1 cellular context compared by ENCODE assay signal in genomic region chr6:89792881-89793280, GRCh38.
TF ChIP-seq lines count a peak whose summit lies in the region.

No MANE protein-coding gene starts in this region.

TF ChIP-seq in HepG2, 621 proteins besides CTCF, POLR2A, EP300 and RAD21 (continued from another document):
- no peak for TF ChIP-seq ARID5B (CRISPR knock-in tag; IDR thresholded peaks at IDR 0.05)
- TF ChIP-seq ZNF34 (CRISPR knock-in tag; IDR thresholded peaks at IDR 0.05; ENCODE audit: borderline replicate concordance), result no peak
- TF ChIP-seq MTA1 (CRISPR knock-in tag; IDR thresholded peaks at IDR 0.05; ENCODE audit: borderline replicate concordance), result no peak
- TF ChIP-seq ZBTB46 (CRISPR knock-in tag; IDR thresholded peaks at IDR 0.05; ENCODE audit: borderline replicate concordance), result no peak
- TF ChIP-seq GPBP1L1 (CRISPR knock-in tag; IDR thresholded peaks at IDR 0.05), result no peak
- TF ChIP-seq XRCC5 (optimal IDR thresholded peaks at IDR 0.05; ENCODE audit: low read length), result peak; percentile 46
- TF ChIP-seq NFKBIZ (CRISPR knock-in tag; IDR thresholded peaks at IDR 0.05), result no peak
- TF ChIP-seq TEF (CRISPR knock-in tag; IDR thresholded peaks at IDR 0.05), result no peak
- peak; percentile 55 for TF ChIP-seq SMC3 (IDR thresholded peaks at IDR 0.05; ENCODE audit: low read length)
- TF ChIP-seq SAP130 (CRISPR knock-in tag; IDR thresholded peaks at IDR 0.05; ENCODE audit: low read depth), result peak; percentile 30; the same call in 1 of the 2 replicates
- TF ChIP-seq HOXA3 (CRISPR knock-in tag; IDR thresholded peaks at IDR 0.05), result no peak
- TF ChIP-seq RARG (CRISPR knock-in tag; IDR thresholded peaks at IDR 0.05; ENCODE audit: low read depth), result no peak
- TF ChIP-seq IRF2 (CRISPR knock-in tag; IDR thresholded peaks at IDR 0.05), result peak; percentile 44; the same call in 1 of the 2 replicates
- no peak for TF ChIP-seq ZBTB14 (CRISPR knock-in tag; IDR thresholded peaks at IDR 0.05)
- no peak for TF ChIP-seq PAF1 (CRISPR knock-in tag; IDR thresholded peaks at IDR 0.05)
- no peak for TF ChIP-seq SNAPC4 (CRISPR knock-in tag; IDR thresholded peaks at IDR 0.05)
- TF ChIP-seq EHMT2 (IDR thresholded peaks at IDR 0.05; ENCODE audit: borderline replicate concordance, low read depth, low read length), result no peak
- TF ChIP-seq ATF7 (IDR thresholded peaks at IDR 0.05), result no peak
- TF ChIP-seq ATF7 (CRISPR knock-in tag; IDR thresholded peaks at IDR 0.05), result no peak
- TF ChIP-seq CEBPZ (IDR thresholded peaks at IDR 0.05; ENCODE audit: low read length), result no peak
- TF ChIP-seq SUZ12 (IDR thresholded peaks at IDR 0.05; ENCODE audit: low read depth, low read length), result no peak
- no peak for TF ChIP-seq MTERF4 (CRISPR knock-in tag; IDR thresholded peaks at IDR 0.05)
- no peak for TF ChIP-seq ZNF558 (CRISPR knock-in tag; IDR thresholded peaks at IDR 0.05; ENCODE audit: borderline replicate concordance)
- no peak for TF ChIP-seq PATZ1 (CRISPR knock-in tag; IDR thresholded peaks at IDR 0.05)
- no peak for TF ChIP-seq ZBTB49 (CRISPR knock-in tag; IDR thresholded peaks at IDR 0.05; ENCODE audit: borderline replicate concordance)
